In genomic region chr3:14406762-14407161, GRCh38 we compare ENCODE assay signal across 1 cellular context.
TF ChIP-seq lines count a peak whose summit lies in the region.

No MANE protein-coding gene starts in this region.

TF ChIP-seq in HepG2, 621 proteins besides CTCF, POLR2A, EP300 and RAD21:
- TF ChIP-seq ZNF460 (CRISPR knock-in tag; IDR thresholded peaks at IDR 0.05; ENCODE audit: borderline replicate concordance) (no peak), UBTF (CRISPR knock-in tag; IDR thresholded peaks at IDR 0.05) (no peak), TRAFD1 (CRISPR knock-in tag; IDR thresholded peaks at IDR 0.05; ENCODE audit: borderline replicate concordance) (no peak), ZNF567 (CRISPR knock-in tag; IDR thresholded peaks at IDR 0.05; ENCODE audit: borderline replicate concordance) (no peak), MAFG (CRISPR knock-in tag; IDR thresholded peaks at IDR 0.05) (no peak), GATAD1 (CRISPR knock-in tag; IDR thresholded peaks at IDR 0.05) (no peak), ZNF430 (CRISPR knock-in tag; IDR thresholded peaks at IDR 0.05) (no peak), ZSCAN29 (CRISPR knock-in tag; conservative IDR thresholded peaks at IDR 0.05) (no peak), SYNCRIP (IDR thresholded peaks at IDR 0.05; ENCODE audit: insufficient read depth, low read depth, low read length) (no peak), RFXAP (CRISPR knock-in tag; IDR thresholded peaks at IDR 0.05; ENCODE audit: borderline replicate concordance) (no peak)
